In the genomic region with DNA sequence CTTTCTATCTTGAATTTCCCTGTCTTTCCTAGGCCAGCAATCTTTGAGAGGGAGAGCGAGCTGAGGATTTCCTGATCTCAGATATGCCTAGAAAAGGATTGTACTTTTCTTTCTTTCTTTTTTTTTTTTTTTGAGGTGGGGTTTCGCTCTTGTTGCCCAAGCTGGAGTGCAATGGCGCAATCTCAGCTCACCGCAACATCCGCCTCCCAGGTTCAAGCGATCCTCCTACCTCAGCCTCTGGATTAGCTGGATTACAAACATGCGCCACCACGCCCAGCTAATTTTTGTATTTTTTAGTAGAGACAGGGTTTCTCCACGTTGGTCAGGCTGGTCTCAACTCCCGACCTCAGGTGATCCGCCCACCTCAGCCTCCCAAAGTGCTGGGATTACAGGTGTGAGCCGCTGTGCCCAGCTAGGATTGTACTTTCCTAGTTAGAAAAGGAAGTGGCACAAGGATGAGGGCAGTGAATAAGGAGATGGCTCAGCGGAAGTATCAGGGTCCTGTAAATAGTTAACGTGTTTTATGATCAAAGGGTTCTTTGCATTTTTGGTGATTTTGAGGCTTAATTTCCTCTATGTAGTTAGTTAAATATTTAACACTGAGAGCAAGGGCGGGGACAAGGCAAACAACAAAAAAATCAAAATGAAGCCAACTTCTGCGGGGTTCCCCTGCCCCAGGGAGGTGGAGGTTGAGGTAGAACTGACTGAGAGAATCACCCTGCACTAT, we compare ENCODE assay signal across 7 cellular contexts.
DNase-seq lines count a peak whose midpoint lies in the region; ATAC-seq and TF ChIP-seq lines count a peak whose summit lies in the region.
"Not testable (repeated sequence)": the region's sequence is repeated elsewhere in the genome, so short reads cannot be mapped to it uniquely, and the experiment has no call there.

No MANE protein-coding gene starts in this region.

- not testable (repeated sequence) for H3K9me3 Mint-ChIP-seq in Calu3 (ENCODE audit: low read depth, unreplicated experiment); activated T-cell treated with anti-CD3 and anti-CD28 coated beads, Interleukin-2, amount 50 U/mL, for 72 hours; immature natural killer cell

- DNase-seq in Calu3, result peak; percentile 55
- DNase-seq in PC-9; activated T-cell treated with anti-CD3 and anti-CD28 coated beads, Interleukin-2, amount 50 U/mL, for 72 hours; immature natural killer cell: not testable (repeated sequence)
- DNase-seq in colonic mucosa, result peak; percentile 57

- CTCF ChIA-PET in Calu3 (lab: Charles Lee), result interaction anchor here (1.4 kb wide), 1 partner anchor 20 kb away, joined by 7 read pairs; no protein-coding TSS in a partner anchor
- CTCF ChIA-PET in PC-9 (lab: Charles Lee), result not testable (repeated sequence)

- H3K36me3 Mint-ChIP-seq in Calu3 (ENCODE audit: insufficient read depth, unreplicated experiment) (peaks cover 17% of the 10 kb centered on the region), immature natural killer cell (peaks cover 5 to 22% (median 5%) of the 10 kb centered on the region in 3 donors)
- not testable (repeated sequence) for H3K36me3 Mint-ChIP-seq in activated T-cell treated with anti-CD3 and anti-CD28 coated beads, Interleukin-2, amount 50 U/mL, for 72 hours (ENCODE audit: insufficient read depth in 2 of 2)

- H3K4me1 ChIP-seq in PC-9 (replicated peaks; ENCODE audit: insufficient read depth) (peaks cover 13% of the 10 kb centered on the region; the same call in 1 of the 2 replicates), mucosa of rectum (ENCODE audit: control insufficient read depth in 2 of 2, insufficient read depth in 2 of 2, low read length in 2 of 2) (peaks cover 5 to 12% of the 10 kb centered on the region in 2 donors)
- H3K4me1 ChIP-seq in colonic mucosa, result not testable (repeated sequence)

- not testable (repeated sequence) for H3K27me3 Mint-ChIP-seq in Calu3 (ENCODE audit: unreplicated experiment); activated T-cell treated with anti-CD3 and anti-CD28 coated beads, Interleukin-2, amount 50 U/mL, for 72 hours (ENCODE audit: low read depth); immature natural killer cell (ENCODE audit: low read depth in 3 of 3)

- H2AFZ ChIP-seq in PC-9, result not testable (repeated sequence)

- H3K79me2 ChIP-seq in PC-9 (ENCODE audit: low read depth), result not testable (repeated sequence)

- H3K4me1 Mint-ChIP-seq in Calu3 (ENCODE audit: low read depth, unreplicated experiment) (peaks cover 14% of the 10 kb centered on the region), immature natural killer cell (peaks cover 38 to 54% of the 10 kb centered on the region in 2 donors)
- peaks cover 12% of the 10 kb centered on the region for H3K4me1 Mint-ChIP-seq in activated T-cell treated with anti-CD3 and anti-CD28 coated beads, Interleukin-2, amount 50 U/mL, for 72 hours (ENCODE audit: low read depth)

- not testable (repeated sequence) for H3F3A ChIP-seq in PC-9 (ENCODE audit: insufficient read depth, low read depth)

- H3K27ac Mint-ChIP-seq in Calu3 (ENCODE audit: unreplicated experiment), result peak overlapping the region; percentile 90
- peak overlapping the region; percentile 38 for H3K27ac Mint-ChIP-seq in activated T-cell treated with anti-CD3 and anti-CD28 coated beads, Interleukin-2, amount 50 U/mL, for 72 hours
- peak overlapping the region in 4 of 6 donors; percentile 44 to 61 (median 52) for H3K27ac Mint-ChIP-seq in immature natural killer cell

- not testable (repeated sequence) for H3K9ac ChIP-seq in colonic mucosa (ENCODE audit: low read depth in 2 of 2, low read length in 2 of 2)
- peak overlapping the region in 1 of 2 donors; percentile 38 for H3K9ac ChIP-seq in mucosa of rectum (ENCODE audit: low read depth in 1 of 2, low read length in 2 of 2)

- H3K9me2 ChIP-seq in PC-9 (ENCODE audit: insufficient read depth), result not testable (repeated sequence)

- POLR2A ChIA-PET in PC-9 (lab: Charles Lee; ENCODE audit: unreplicated experiment), result not testable (repeated sequence)

- H3K4me2 ChIP-seq in PC-9, result not testable (repeated sequence)

- not testable (repeated sequence) for TF ChIP-seq CTCF in Calu3 (IDR thresholded peaks at IDR 0.05; ENCODE audit: unreplicated experiment); PC-9 (conservative IDR thresholded peaks at IDR 0.05); colonic mucosa (IDR thresholded peaks at IDR 0.05)

- not testable (repeated sequence) for H3K27ac ChIP-seq in PC-9
- H3K27ac ChIP-seq in colonic mucosa, result peak overlapping the region; percentile 82
- H3K27ac ChIP-seq in mucosa of rectum (ENCODE audit: low read depth in 2 of 2, low read length in 2 of 2), result peak overlapping the region; percentile 70 to 74
- peak overlapping the region in 17 of 21 experiments; percentile 10 to 79 (median 65) for H3K27ac ChIP-seq in skin epidermis

- peak overlapping the region; percentile 39 for H3K4me3 Mint-ChIP-seq in Calu3 (ENCODE audit: low read depth, unreplicated experiment)
- H3K4me3 Mint-ChIP-seq in activated T-cell treated with anti-CD3 and anti-CD28 coated beads, Interleukin-2, amount 50 U/mL, for 72 hours; immature natural killer cell: not testable (repeated sequence)

- H3K4me3 ChIP-seq in PC-9; colonic mucosa; mucosa of rectum (ENCODE audit: low read length in 2 of 2); skin epidermis: not testable (repeated sequence)

- H3K36me3 ChIP-seq in PC-9 (ENCODE audit: low read depth); colonic mucosa; mucosa of rectum (ENCODE audit: control insufficient read depth in 2 of 2, insufficient read depth in 2 of 2, low read length in 2 of 2): not testable (repeated sequence)

- TSS peak; percentile 77 for BruUV-seq in Calu3 (replicated peaks; lab: Mats Ljungman, UMichigan)
- TSS peak; percentile 9 for BruUV-seq in PC-9 (replicated peaks; lab: Mats Ljungman, UMichigan)

- not testable (repeated sequence) for ATAC-seq in activated T-cell treated with anti-CD3 and anti-CD28 coated beads, Interleukin-2, amount 50 U/mL, for 72 hours (replicated peaks in 1 of 2)

- H3K27me3 ChIP-seq in PC-9 (ENCODE audit: insufficient read depth, low read depth); colonic mucosa; mucosa of rectum (ENCODE audit: control insufficient read depth in 2 of 2, insufficient read depth in 2 of 2, low read length in 2 of 2): not testable (repeated sequence)

- not testable (repeated sequence) for H4K20me1 ChIP-seq in PC-9 (ENCODE audit: insufficient read depth)

- intact Hi-C loops in Calu3 (cut with micrococcal nuclease; ENCODE audit: unreplicated experiment); PC-9 (cut with micrococcal nuclease; ENCODE audit: unreplicated experiment); colonic mucosa (cut with DNase I): not testable (repeated sequence)

- H3K9me3 ChIP-seq in PC-9 (ENCODE audit: insufficient read depth, low read depth); colonic mucosa; mucosa of rectum (ENCODE audit: control insufficient read depth in 2 of 2, low read length in 2 of 2): not testable (repeated sequence)

Comparison
In these comparisons a context has a peak if more than half of its experiments do, and no peak if none do; other contexts are left out.
1. H3K27ac Mint-ChIP-seq: peak in every context shown above with its lines; median percentile 90 in Calu3; 52 in immature natural killer cell; 38 in activated T-cell treated with anti-CD3 and anti-CD28 coated beads, Interleukin-2, amount 50 U/mL, for 72 hours.